1 cellular context compared by ENCODE assay signal in genomic region chr2:23606196-23606595, GRCh38.
TF ChIP-seq lines count a peak whose summit lies in the region.

No MANE protein-coding gene starts in this region.

TF ChIP-seq in H1, 55 proteins besides CTCF, POLR2A, EP300 and RAD21:
- TF ChIP-seq SAP30 (IDR thresholded peaks at IDR 0.05; ENCODE audit: insufficient read depth, insufficient replicate concordance, low read length) (no peak), ATF3 (IDR thresholded peaks at IDR 0.05; ENCODE audit: insufficient read depth, low read depth, low read length) (no peak)
